Comparison of ENCODE assay signal across 22 cellular contexts in the genomic region with DNA sequence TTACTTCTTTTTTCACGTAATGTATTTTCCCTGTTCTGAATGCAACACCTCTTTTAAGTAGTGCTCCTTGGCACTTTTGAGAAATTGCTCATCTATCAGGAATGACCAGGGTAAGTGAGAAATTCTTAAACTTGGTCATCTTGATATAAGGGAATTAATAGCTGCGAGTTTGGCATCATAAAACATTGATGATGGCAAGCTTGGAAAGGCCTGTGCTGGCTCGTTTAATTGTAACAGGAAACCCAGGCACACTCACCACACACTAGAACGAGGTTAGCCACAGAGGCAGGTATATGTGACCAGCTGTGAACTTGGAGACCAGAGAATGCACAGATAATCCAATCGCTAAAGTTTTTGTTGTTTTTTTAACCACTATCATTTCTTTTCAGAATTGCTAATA. TPM values are rescaled to one million over a fixed set of nuclear protein-coding genes. Genes with fewer than 3 reads are reported as not detected.
DNase-seq lines count a peak whose midpoint lies in the region; ATAC-seq and TF ChIP-seq lines count a peak whose summit lies in the region.
"Had no signal": no experiment of that assay in that cellular context is flagged by ENCODE, and none has a peak within 500 bp of the region (broad histone marks: within the 10 kb centered on the region; RNA-seq: fewer than 3 reads in every experiment).

No MANE protein-coding gene starts in this region.

- peaks cover 25% of the 10 kb centered on the region for H3K4me1 Mint-ChIP-seq in activated naive CD4-positive, alpha-beta T cell treated with anti-CD3 and anti-CD28 coated beads, Interleukin-2, amount 10 ng/mL, durations not matched to agents 7 days and 5 days
- H3K4me1 Mint-ChIP-seq in effector memory CD8-positive, alpha-beta T cell (ENCODE audit: low read depth in 2 of 2): peaks cover 9 to 15% of the 10 kb centered on the region in 2 donors
- H3K4me1 Mint-ChIP-seq: activated T-helper 17 cell treated with anti-CD3 and anti-CD28 coated beads, Interleukin-2, amount 50 U/mL, for 72 hours; memory B cell had no signal

- TF ChIP-seq POLR2A in gastrocnemius medialis (IDR thresholded peaks at IDR 0.05): no peak

- ATAC-seq in effector memory CD8-positive, alpha-beta T cell (replicated peaks): peak; percentile 88
- ATAC-seq in gastrocnemius medialis (peak; percentile 19 to 22), GM19023 (IDR thresholded peaks at IDR 0.05; ENCODE audit: unreplicated experiment) (no peak), GM19397 (IDR thresholded peaks at IDR 0.05; ENCODE audit: unreplicated experiment) (no peak)
- ATAC-seq: activated T-helper 17 cell treated with anti-CD3 and anti-CD28 coated beads, Interleukin-2, amount 50 U/mL, for 72 hours had no signal

- no peak overlapping the region for H3K4me2 ChIP-seq in GM23248 (ENCODE audit: unreplicated experiment)
- H3K4me2 ChIP-seq: KMS-11, neural progenitor cell, PC-9, SK-N-SH had no signal

- no peak overlapping the region for H2AFZ ChIP-seq in GM23248
- H2AFZ ChIP-seq: neural progenitor cell, PC-9 had no signal

- H3K4me1 ChIP-seq in GM23248 (ENCODE audit: insufficient read depth) (peaks cover 14% of the 10 kb centered on the region), gastrocnemius medialis (peaks cover 71 to 80% of the 10 kb centered on the region in 2 donors)
- H3K4me1 ChIP-seq: colonic mucosa, neural progenitor cell had no signal

- H3K27me3 ChIP-seq in GM23248 (replicated peaks; ENCODE audit: insufficient read depth) (no peaks in the 10 kb centered on the region), gastrocnemius medialis (no peaks in the 10 kb centered on the region)
- H3K27me3 ChIP-seq: colonic mucosa, neural progenitor cell, testis had no signal

- H4K20me1 ChIP-seq in GM23248 (ENCODE audit: insufficient read depth): no peaks in the 10 kb centered on the region

- peak; percentile 30 for DNase-seq in activated naive CD4-positive, alpha-beta T cell treated with anti-CD3 and anti-CD28 coated beads, Interleukin-2, amount 10 ng/mL, durations not matched to agents 7 days and 5 days
- DNase-seq in activated naive CD4-positive, alpha-beta T cell (lab: John Stamatoyannopoulos, UW): no peak
- DNase-seq in GM23248 (peak; percentile 54), gastrocnemius medialis (peak; percentile 36 to 48), NCI-H82 treated with DMSO at 0.1 percent for 48 hours (lab: John Stamatoyannopoulos, UW; ENCODE audit: unreplicated experiment) (no peak)
- DNase-seq in effector memory CD8-positive, alpha-beta T cell: no peak
- DNase-seq: activated CD4-positive, alpha-beta T cell treated with anti-CD3 and anti-CD28 coated beads, Interleukin-2, amount 50 U/mL, for 48 hours; colonic mucosa; H7; NCI-H187 treated with DMSO at 0.1 percent for 48 hours; NCI-H526; PC-9; retina; SK-N-SH; stimulated activated CD4-positive, alpha-beta T cell treated with anti-CD3 and anti-CD28 coated beads, Interleukin-2, amount 100 ng/mL, for 24 hours; testis had no signal

- 0 out of 2 replicates have a peak, but pooled peaks cover 9% of the 10 kb centered on the region for H3F3A ChIP-seq in GM23248 (ENCODE audit: insufficient read depth)

- TF ChIP-seq CTCF in gastrocnemius medialis (IDR thresholded peaks at IDR 0.05 in 4 of 5, conservative IDR thresholded peaks at IDR 0.05 in 1 of 5): no peak

- H3K79me2 ChIP-seq in GM23248 (ENCODE audit: insufficient read depth): no peaks in the 10 kb centered on the region

- intact Hi-C loops in gastrocnemius medialis (cut with DNase I; ENCODE audit: low total_unique reads): loop anchor here (2.0 kb wide), 1 partner anchor 43 kb away; no protein-coding TSS in a partner anchor

- H3K9me3 ChIP-seq in GM23248 (ENCODE audit: low read depth) (no peaks in the 10 kb centered on the region), gastrocnemius medialis (no peaks in the 10 kb centered on the region)
- H3K9me3 ChIP-seq: colonic mucosa, SK-N-SH, testis had no signal

- H3K4me3 ChIP-seq in GM23248 (no peak overlapping the region), gastrocnemius medialis (no peak overlapping the region)
- H3K4me3 ChIP-seq: colonic mucosa, neural progenitor cell, PC-9, testis had no signal

- H3K9ac ChIP-seq in GM23248: no peak overlapping the region
- H3K9ac ChIP-seq: KMS-11, neural progenitor cell, SK-N-SH had no signal

- H3K27ac Mint-ChIP-seq in activated naive CD4-positive, alpha-beta T cell treated with anti-CD3 and anti-CD28 coated beads, Interleukin-2, amount 10 ng/mL, durations not matched to agents 7 days and 5 days: peak overlapping the region; percentile 19
- peak overlapping the region; percentile 55 to 81 for H3K27ac Mint-ChIP-seq in effector memory CD8-positive, alpha-beta T cell
- H3K27ac Mint-ChIP-seq: activated T-helper 17 cell treated with anti-CD3 and anti-CD28 coated beads, Interleukin-2, amount 50 U/mL, for 72 hours; memory B cell had no signal

- no peaks in the 10 kb centered on the region for H3K27me3 Mint-ChIP-seq in activated naive CD4-positive, alpha-beta T cell treated with anti-CD3 and anti-CD28 coated beads, Interleukin-2, amount 10 ng/mL, durations not matched to agents 7 days and 5 days
- no peaks in the 10 kb centered on the region for H3K27me3 Mint-ChIP-seq in effector memory CD8-positive, alpha-beta T cell
- H3K27me3 Mint-ChIP-seq: activated T-helper 17 cell treated with anti-CD3 and anti-CD28 coated beads, Interleukin-2, amount 50 U/mL, for 72 hours; memory B cell had no signal

- peaks cover 56% of the 10 kb centered on the region for H3K36me3 Mint-ChIP-seq in activated naive CD4-positive, alpha-beta T cell treated with anti-CD3 and anti-CD28 coated beads, Interleukin-2, amount 10 ng/mL, durations not matched to agents 7 days and 5 days
- H3K36me3 Mint-ChIP-seq in effector memory CD8-positive, alpha-beta T cell (ENCODE audit: insufficient read depth): peaks cover 63% of the 10 kb centered on the region

- WGBS in GM23248 (ENCODE audit: low coverage in 1 of 2, low lambda C conversion rate in 2 of 2, missing lambda C conversion rate in 2 of 2), 2 experiments: 25% methylated on average over 5 of the region's 5 CpGs

- no peak overlapping the region for H3K27ac ChIP-seq in GM23248
- peak overlapping the region; percentile 88 to 91 (median 90) for H3K27ac ChIP-seq in gastrocnemius medialis
- H3K27ac ChIP-seq: colonic mucosa, KMS-11, neural progenitor cell, PC-9, testis had no signal

- no peak overlapping the region for H3K4me3 Mint-ChIP-seq in activated naive CD4-positive, alpha-beta T cell treated with anti-CD3 and anti-CD28 coated beads, Interleukin-2, amount 10 ng/mL, durations not matched to agents 7 days and 5 days
- H3K4me3 Mint-ChIP-seq in effector memory CD8-positive, alpha-beta T cell: peak overlapping the region; percentile 10 to 35
- H3K4me3 Mint-ChIP-seq: activated T-helper 17 cell treated with anti-CD3 and anti-CD28 coated beads, Interleukin-2, amount 50 U/mL, for 72 hours; memory B cell; neural progenitor cell had no signal

- in situ Hi-C loops in GM23248 (cut with MboI) (no loop called here), gastrocnemius medialis (cut with MboI; ENCODE audit: low sequenced_read_pairs in 4 of 4) (no loop called here)

- H3K9me2 ChIP-seq in GM23248 (ENCODE audit: insufficient read depth): no peaks in the 10 kb centered on the region
- H3K9me2 ChIP-seq: SK-N-SH had no signal

- H3K36me3 ChIP-seq in GM23248 (ENCODE audit: low read depth): no peaks in the 10 kb centered on the region; the same call in 1 of the 2 replicates
- H3K36me3 ChIP-seq in gastrocnemius medialis: peaks cover 0 to 14% of the 10 kb centered on the region in 2 donors
- H3K36me3 ChIP-seq: colonic mucosa, neural progenitor cell had no signal

- no peaks in the 10 kb centered on the region for H3K9me3 Mint-ChIP-seq in activated naive CD4-positive, alpha-beta T cell treated with anti-CD3 and anti-CD28 coated beads, Interleukin-2, amount 10 ng/mL, durations not matched to agents 7 days and 5 days
- H3K9me3 Mint-ChIP-seq in effector memory CD8-positive, alpha-beta T cell: no peaks in the 10 kb centered on the region
- H3K9me3 Mint-ChIP-seq: activated T-helper 17 cell treated with anti-CD3 and anti-CD28 coated beads, Interleukin-2, amount 50 U/mL, for 72 hours; memory B cell; neural progenitor cell had no signal

- CTCF ChIA-PET in activated naive CD4-positive, alpha-beta T cell treated with anti-CD3 and anti-CD28 coated beads, Interleukin-2, amount 10 ng/mL, durations not matched to agents 7 days and 5 days (lab: Charles Lee): no interaction called here

RNA-seq across cellular contexts. Expression of a gene that starts 24.3 kb away (rescaled TPM):
- 5.2 and 11.1 TPM in 2 replicates for total RNA-seq in GM23248 (2014; rRNA removed; shearing (Covaris generic))
- 8.0 and 8.5 TPM in 2 replicates for polyA plus RNA-seq in GM23248 (2016; fragmentation: Nextera tagmentation; extraction: Ambion mirVana)
- total RNA-seq in gastrocnemius medialis: 10 to 100 TPM in 3 of 4 donors, 1 to 10 TPM in 1; 4.1 to 30.0 (median 24.2) TPM

RNA-seq across cellular contexts. Expression of a gene that starts 49.3 kb away (rescaled TPM):
- total RNA-seq in GM23248 (2014; rRNA removed; shearing (Covaris generic)): not detected in 2 replicates
- polyA plus RNA-seq in GM23248 (2016; fragmentation: Nextera tagmentation; extraction: Ambion mirVana): not detected in 2 replicates
- 1 to 10 TPM in 2 of 4 donors, under 1 TPM in 2; 0.70 to 6.4 (median 2.1) TPM for total RNA-seq in gastrocnemius medialis
- total RNA-seq: activated T-helper 17 cell treated with anti-CD3 and anti-CD28 coated beads, Interleukin-2, amount 50 U/mL, for 72 hours; H7; testis had no signal
- polyA plus RNA-seq: SK-N-SH had no signal

Comparison
In these comparisons a context has a peak if more than half of its experiments do, and no peak if none do; other contexts are left out.
1. DNase-seq: peak in activated naive CD4-positive, alpha-beta T cell treated with anti-CD3 and anti-CD28 coated beads, Interleukin-2, amount 10 ng/mL, durations not matched to agents 7 days and 5 days (single experiment), GM23248 (single experiment) and gastrocnemius medialis (2 of 2); none in activated naive CD4-positive, alpha-beta T cell (0 of 4), effector memory CD8-positive, alpha-beta T cell (0 of 3) and NCI-H82 treated with DMSO at 0.1 percent for 48 hours (single experiment).
2. ATAC-seq: peak in effector memory CD8-positive, alpha-beta T cell (single experiment) and gastrocnemius medialis (2 of 2); none in GM19023 (single experiment) and GM19397 (single experiment).